1 cellular context compared by ENCODE assay signal in the genomic region with DNA sequence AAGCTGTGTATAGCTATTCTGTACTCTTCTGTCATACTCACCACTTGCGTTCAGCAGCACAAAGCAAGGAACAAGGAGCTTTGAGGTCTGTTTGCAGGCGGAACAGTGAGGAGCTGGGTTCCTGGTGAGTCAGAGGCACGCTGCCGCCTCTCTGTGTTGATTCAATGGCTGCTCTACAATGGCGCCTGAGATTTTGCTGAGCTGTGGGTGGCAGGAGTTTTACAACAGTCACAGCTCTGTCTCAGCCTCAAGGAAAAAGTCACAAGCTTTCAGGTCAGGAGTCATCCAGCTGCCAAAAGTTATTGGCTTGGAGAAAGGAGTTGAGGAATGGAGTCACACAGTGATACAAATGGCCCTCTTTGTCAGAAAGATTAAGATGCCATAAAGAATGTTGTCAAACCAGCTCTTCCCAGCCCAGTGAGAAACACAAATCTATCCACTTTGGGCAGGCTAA.
TF ChIP-seq lines count a peak whose summit lies in the region.

No MANE protein-coding gene starts in this region.

TF ChIP-seq in SK-N-SH, 30 proteins besides CTCF, POLR2A, EP300 and RAD21 (continued from another document):
- TF ChIP-seq, protein P1, sequence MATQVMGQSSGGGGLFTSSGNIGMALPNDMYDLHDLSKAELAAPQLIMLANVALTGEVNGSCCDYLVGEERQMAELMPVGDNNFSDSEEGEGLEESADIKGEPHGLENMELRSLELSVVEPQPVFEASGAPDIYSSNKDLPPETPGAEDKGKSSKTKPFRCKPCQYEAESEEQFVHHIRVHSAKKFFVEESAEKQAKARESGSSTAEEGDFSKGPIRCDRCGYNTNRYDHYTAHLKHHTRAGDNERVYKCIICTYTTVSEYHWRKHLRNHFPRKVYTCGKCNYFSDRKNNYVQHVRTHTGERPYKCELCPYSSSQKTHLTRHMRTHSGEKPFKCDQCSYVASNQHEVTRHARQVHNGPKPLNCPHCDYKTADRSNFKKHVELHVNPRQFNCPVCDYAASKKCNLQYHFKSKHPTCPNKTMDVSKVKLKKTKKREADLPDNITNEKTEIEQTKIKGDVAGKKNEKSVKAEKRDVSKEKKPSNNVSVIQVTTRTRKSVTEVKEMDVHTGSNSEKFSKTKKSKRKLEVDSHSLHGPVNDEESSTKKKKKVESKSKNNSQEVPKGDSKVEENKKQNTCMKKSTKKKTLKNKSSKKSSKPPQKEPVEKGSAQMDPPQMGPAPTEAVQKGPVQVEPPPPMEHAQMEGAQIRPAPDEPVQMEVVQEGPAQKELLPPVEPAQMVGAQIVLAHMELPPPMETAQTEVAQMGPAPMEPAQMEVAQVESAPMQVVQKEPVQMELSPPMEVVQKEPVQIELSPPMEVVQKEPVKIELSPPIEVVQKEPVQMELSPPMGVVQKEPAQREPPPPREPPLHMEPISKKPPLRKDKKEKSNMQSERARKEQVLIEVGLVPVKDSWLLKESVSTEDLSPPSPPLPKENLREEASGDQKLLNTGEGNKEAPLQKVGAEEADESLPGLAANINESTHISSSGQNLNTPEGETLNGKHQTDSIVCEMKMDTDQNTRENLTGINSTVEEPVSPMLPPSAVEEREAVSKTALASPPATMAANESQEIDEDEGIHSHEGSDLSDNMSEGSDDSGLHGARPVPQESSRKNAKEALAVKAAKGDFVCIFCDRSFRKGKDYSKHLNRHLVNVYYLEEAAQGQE (IDR thresholded peaks at IDR 0.05; ENCODE audit: low read depth, low read length) = no peak
- TF ChIP-seq NFIC (IDR thresholded peaks at IDR 0.05; ENCODE audit: borderline replicate concordance) (no peak), RCOR1 (IDR thresholded peaks at IDR 0.05; ENCODE audit: low read length) (no peak), CHD2 (IDR thresholded peaks at IDR 0.05; ENCODE audit: low read length, partially characterized antibody) (no peak), FOSL2 (IDR thresholded peaks at IDR 0.05; ENCODE audit: borderline replicate concordance, low read depth) (no peak), FOXJ3 (CRISPR knock-in tag; IDR thresholded peaks at IDR 0.05) (no peak), RFX5 (IDR thresholded peaks at IDR 0.05; ENCODE audit: low read length) (no peak), TEAD4 (IDR thresholded peaks at IDR 0.05; ENCODE audit: borderline replicate concordance, insufficient read depth) (no peak), TAF1 (IDR thresholded peaks at IDR 0.05; ENCODE audit: borderline replicate concordance, low read depth, low read length) (no peak), SMC3 (IDR thresholded peaks at IDR 0.05; ENCODE audit: low read depth, low read length) (no peak), MEF2A (IDR thresholded peaks at IDR 0.05; ENCODE audit: borderline replicate concordance, low read depth) (no peak), POLR2AphosphoS5 (IDR thresholded peaks at IDR 0.05; ENCODE audit: low read depth, low read length) (no peak)
- TF ChIP-seq, protein P2, sequence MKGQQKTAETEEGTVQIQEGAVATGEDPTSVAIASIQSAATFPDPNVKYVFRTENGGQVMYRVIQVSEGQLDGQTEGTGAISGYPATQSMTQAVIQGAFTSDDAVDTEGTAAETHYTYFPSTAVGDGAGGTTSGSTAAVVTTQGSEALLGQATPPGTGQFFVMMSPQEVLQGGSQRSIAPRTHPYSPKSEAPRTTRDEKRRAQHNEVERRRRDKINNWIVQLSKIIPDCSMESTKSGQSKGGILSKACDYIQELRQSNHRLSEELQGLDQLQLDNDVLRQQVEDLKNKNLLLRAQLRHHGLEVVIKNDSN (IDR thresholded peaks at IDR 0.05; ENCODE audit: borderline replicate concordance, low read depth) = no peak
- TF ChIP-seq, protein P3, sequence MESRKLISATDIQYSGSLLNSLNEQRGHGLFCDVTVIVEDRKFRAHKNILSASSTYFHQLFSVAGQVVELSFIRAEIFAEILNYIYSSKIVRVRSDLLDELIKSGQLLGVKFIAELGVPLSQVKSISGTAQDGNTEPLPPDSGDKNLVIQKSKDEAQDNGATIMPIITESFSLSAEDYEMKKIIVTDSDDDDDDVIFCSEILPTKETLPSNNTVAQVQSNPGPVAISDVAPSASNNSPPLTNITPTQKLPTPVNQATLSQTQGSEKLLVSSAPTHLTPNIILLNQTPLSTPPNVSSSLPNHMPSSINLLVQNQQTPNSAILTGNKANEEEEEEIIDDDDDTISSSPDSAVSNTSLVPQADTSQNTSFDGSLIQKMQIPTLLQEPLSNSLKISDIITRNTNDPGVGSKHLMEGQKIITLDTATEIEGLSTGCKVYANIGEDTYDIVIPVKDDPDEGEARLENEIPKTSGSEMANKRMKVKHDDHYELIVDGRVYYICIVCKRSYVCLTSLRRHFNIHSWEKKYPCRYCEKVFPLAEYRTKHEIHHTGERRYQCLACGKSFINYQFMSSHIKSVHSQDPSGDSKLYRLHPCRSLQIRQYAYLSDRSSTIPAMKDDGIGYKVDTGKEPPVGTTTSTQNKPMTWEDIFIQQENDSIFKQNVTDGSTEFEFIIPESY (IDR thresholded peaks at IDR 0.05; ENCODE audit: borderline replicate concordance, low read depth) = no peak
